ENCODE assay signal across 1 cellular context in the genomic region with DNA sequence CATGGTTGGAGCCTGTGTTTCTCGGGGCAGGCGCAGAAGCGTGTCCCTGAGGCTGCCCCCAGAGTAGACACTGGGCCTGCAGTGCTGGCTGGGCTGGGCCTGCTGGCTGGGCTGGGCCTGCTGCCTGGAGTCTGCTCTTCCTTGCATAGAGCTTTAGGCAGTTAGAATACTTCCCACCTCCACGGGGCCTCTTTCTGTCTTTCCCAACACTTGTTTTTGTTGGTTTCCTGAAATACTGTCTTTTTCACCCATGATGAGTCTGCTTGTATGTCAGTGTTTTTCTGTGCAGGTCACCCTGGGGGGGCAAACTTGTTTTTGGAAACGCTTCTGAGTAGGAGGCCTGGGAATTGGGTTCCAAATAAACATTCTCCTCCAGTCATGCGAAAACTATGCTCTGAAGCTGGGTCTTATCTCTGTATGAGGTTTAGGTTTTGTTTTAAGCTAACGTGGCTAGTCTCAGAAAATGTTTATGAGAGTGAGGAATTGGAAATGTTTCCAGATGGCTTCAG.
TF ChIP-seq lines count a peak whose summit lies in the region.

No MANE protein-coding gene starts in this region.

TF ChIP-seq in IMR-90, 13 proteins besides CTCF, POLR2A, EP300 and RAD21 (continued from another document):
- TF ChIP-seq CEBPB (IDR thresholded peaks at IDR 0.05; ENCODE audit: low read depth, low read length): peak; percentile 75
- no peak for TF ChIP-seq CHD1 (IDR thresholded peaks at IDR 0.05; ENCODE audit: low read depth, low read length)
- no peak for TF ChIP-seq SMC3 (IDR thresholded peaks at IDR 0.05; ENCODE audit: low read depth, low read length)
- TF ChIP-seq MAZ (IDR thresholded peaks at IDR 0.05; ENCODE audit: borderline replicate concordance, low read depth, low read length): 0 out of 2 replicates have a peak, but pooled peaks have one; percentile 60
- TF ChIP-seq, protein P1, sequence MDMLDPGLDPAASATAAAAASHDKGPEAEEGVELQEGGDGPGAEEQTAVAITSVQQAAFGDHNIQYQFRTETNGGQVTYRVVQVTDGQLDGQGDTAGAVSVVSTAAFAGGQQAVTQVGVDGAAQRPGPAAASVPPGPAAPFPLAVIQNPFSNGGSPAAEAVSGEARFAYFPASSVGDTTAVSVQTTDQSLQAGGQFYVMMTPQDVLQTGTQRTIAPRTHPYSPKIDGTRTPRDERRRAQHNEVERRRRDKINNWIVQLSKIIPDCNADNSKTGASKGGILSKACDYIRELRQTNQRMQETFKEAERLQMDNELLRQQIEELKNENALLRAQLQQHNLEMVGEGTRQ (IDR thresholded peaks at IDR 0.05; ENCODE audit: low read depth, low read length): 0 out of 2 replicates have a peak, but pooled peaks have one; percentile 7
- peak; percentile 94 for TF ChIP-seq FOS (IDR thresholded peaks at IDR 0.05; ENCODE audit: low read depth, low read length)
- peak; percentile 70 for TF ChIP-seq BHLHE40 (IDR thresholded peaks at IDR 0.05; ENCODE audit: low read depth, low read length)
